Comparison of ENCODE assay signal across 8 cellular contexts in the genomic region with DNA sequence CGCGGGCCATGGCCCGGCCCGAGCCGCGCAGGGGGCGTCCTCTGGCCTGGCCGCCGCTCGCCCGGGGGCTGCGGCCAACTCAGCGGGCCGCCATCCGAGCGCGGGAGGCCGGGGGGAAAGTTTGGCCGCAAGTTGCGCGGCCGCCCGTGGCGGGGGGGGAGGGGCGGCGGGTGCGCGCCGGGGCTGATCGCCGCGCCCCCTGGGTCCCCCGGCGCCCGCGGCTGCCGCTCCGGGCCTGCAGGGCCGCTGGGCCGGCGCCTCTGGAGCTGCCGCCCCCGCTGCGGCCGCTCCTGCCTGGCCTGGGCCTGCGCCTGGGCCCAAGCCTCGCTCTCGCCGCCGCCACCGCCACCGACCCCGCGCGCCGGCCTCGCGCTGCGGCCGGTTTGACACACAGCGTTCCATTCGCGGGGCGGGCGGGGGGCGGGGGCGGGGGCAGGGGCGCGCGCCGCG.
DNase-seq lines count a peak whose midpoint lies in the region; ATAC-seq and TF ChIP-seq lines count a peak whose summit lies in the region.

A gene (minus strand): TSS at position 385 of the 450 bp plus-strand sequence. CDS start 699 bp downstream, outside the sequence.

- DNase-seq in NB4 (ENCODE audit: low read depth): no peak
- no peak for DNase-seq in effector memory CD4-positive, alpha-beta T cell
- no peak for DNase-seq in stimulated activated CD4-positive, alpha-beta T cell treated with anti-CD3 and anti-CD28 coated beads, Interleukin-1b, Interleukin-23, amount 100 ng/mL, for 48 hours

- H3K27ac ChIP-seq in effector memory CD4-positive, alpha-beta T cell (ENCODE audit: insufficient read depth, low read length, poor library complexity, severe bottlenecking): no peak within 1 kb of the TSS
- peak within 1 kb of the TSS; percentile 94 to 95 for H3K27ac ChIP-seq in mucosa of rectum (ENCODE audit: low read depth in 2 of 2, low read length in 2 of 2)

- no peak for TF ChIP-seq CTCF in NB4 (IDR thresholded peaks at IDR 0.05; ENCODE audit: low read depth, low read length)

- H3K36me3 ChIP-seq in effector memory CD4-positive, alpha-beta T cell (ENCODE audit: control insufficient read depth, insufficient read depth, low read length): no peaks in the 10 kb centered on the region
- peaks cover 0 to 2% of the 10 kb centered on the region in 2 donors for H3K36me3 ChIP-seq in mucosa of rectum (ENCODE audit: control insufficient read depth in 2 of 2, insufficient read depth in 2 of 2, low read length in 2 of 2)

- no peak for TF ChIP-seq POLR2A in NB4 (IDR thresholded peaks at IDR 0.05; ENCODE audit: extremely low read depth, insufficient read length)

- H3K4me1 ChIP-seq in effector memory CD4-positive, alpha-beta T cell (ENCODE audit: control insufficient read depth, insufficient read depth, low read length, poor library complexity, severe bottlenecking): peaks cover 9% of the 10 kb centered on the region
- H3K4me1 ChIP-seq in mucosa of rectum (ENCODE audit: control insufficient read depth in 2 of 2, insufficient read depth in 2 of 2, low read length in 2 of 2): peaks cover 49 to 52% of the 10 kb centered on the region in 2 donors

- no peaks in the 10 kb centered on the region for H3K9me3 ChIP-seq in effector memory CD4-positive, alpha-beta T cell (ENCODE audit: control insufficient read depth, low read length)
- H3K9me3 ChIP-seq in mucosa of rectum (ENCODE audit: control insufficient read depth in 2 of 2, low read length in 2 of 2): no peaks in the 10 kb centered on the region

- no peaks in the 10 kb centered on the region for H3K27me3 ChIP-seq in effector memory CD4-positive, alpha-beta T cell (replicated peaks; ENCODE audit: control insufficient read depth, insufficient read depth, low read length, poor library complexity, severe bottlenecking)
- H3K27me3 ChIP-seq in mucosa of rectum (ENCODE audit: control insufficient read depth in 2 of 2, insufficient read depth in 2 of 2, low read length in 2 of 2): no peaks in the 10 kb centered on the region

- peak within 1 kb of the TSS; percentile 81 to 92 for H3K9ac ChIP-seq in mucosa of rectum (ENCODE audit: low read depth in 1 of 2, low read length in 2 of 2)

- ATAC-seq in GM19324 (IDR thresholded peaks at IDR 0.05; ENCODE audit: low FRiP score, unreplicated experiment) (peak; percentile 17), GM21723 (IDR thresholded peaks at IDR 0.05; ENCODE audit: unreplicated experiment) (no peak), HG02938 (IDR thresholded peaks at IDR 0.05; ENCODE audit: unreplicated experiment) (no peak), GM18867 (IDR thresholded peaks at IDR 0.05; ENCODE audit: unreplicated experiment) (no peak)

- peak within 1 kb of the TSS; percentile 40 for H3K4me3 ChIP-seq in NB4 (ENCODE audit: low read depth, low read length)
- peak within 1 kb of the TSS; percentile 70 for H3K4me3 ChIP-seq in effector memory CD4-positive, alpha-beta T cell (ENCODE audit: insufficient read depth, low read depth, low read length, poor library complexity, severe bottlenecking)
- peak within 1 kb of the TSS; percentile 81 to 86 for H3K4me3 ChIP-seq in mucosa of rectum (ENCODE audit: low read length in 2 of 2)
